ENCODE assay signal across 1 cellular context in the genomic region with DNA sequence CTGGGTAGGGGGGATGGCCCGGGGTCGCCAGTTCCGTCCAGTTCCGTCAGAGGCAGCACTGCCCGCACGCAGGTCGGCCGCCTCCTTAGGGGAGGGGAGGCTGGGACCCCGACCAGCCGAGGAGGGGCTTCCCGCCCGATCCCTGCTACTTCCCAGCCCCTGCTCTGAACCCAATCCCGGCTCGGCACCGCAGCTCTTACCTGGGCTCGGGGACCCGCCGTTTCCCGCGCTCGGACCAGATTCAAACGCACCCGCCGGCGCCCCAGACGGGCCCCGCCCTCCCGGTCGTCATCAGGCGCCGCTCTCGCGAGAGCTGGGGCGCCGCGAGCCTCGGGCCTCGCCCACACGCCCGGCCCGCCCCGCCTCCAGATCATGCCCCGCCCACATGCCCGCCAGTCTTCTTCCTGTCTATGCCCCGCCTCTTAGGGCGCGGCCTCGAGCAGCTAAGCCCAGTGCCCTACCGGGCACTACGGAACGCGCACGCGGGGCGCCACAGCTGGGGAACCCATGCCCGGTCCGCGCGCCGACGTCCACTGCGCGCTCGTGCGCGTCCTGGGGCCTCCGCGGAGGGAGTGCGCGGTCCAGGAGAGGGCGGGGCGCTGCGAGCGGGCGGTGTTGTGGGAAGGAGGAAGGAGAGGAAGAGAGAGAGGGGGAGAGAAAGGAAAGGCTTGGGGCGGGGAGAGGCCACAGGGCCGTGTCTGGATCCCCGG.
A peak's percentile ranks its signal among the peaks of the same experiment; 100 is the strongest.
TF ChIP-seq lines count a peak whose summit lies in the region.

A gene with protein sequence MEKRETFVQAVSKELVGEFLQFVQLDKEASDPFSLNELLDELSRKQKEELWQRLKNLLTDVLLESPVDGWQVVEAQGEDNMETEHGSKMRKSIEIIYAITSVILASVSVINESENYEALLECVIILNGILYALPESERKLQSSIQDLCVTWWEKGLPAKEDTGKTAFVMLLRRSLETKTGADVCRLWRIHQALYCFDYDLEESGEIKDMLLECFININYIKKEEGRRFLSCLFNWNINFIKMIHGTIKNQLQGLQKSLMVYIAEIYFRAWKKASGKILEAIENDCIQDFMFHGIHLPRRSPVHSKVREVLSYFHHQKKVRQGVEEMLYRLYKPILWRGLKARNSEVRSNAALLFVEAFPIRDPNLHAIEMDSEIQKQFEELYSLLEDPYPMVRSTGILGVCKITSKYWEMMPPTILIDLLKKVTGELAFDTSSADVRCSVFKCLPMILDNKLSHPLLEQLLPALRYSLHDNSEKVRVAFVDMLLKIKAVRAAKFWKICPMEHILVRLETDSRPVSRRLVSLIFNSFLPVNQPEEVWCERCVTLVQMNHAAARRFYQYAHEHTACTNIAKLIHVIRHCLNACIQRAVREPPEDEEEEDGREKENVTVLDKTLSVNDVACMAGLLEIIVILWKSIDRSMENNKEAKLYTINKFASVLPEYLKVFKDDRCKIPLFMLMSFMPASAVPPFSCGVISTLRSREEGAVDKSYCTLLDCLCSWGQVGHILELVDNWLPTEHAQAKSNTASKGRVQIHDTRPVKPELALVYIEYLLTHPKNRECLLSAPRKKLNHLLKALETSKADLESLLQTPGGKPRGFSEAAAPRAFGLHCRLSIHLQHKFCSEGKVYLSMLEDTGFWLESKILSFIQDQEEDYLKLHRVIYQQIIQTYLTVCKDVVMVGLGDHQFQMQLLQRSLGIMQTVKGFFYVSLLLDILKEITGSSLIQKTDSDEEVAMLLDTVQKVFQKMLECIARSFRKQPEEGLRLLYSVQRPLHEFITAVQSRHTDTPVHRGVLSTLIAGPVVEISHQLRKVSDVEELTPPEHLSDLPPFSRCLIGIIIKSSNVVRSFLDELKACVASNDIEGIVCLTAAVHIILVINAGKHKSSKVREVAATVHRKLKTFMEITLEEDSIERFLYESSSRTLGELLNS (minus strand): TSS at position 281 of the 710 bp plus-strand sequence. CDS start 2,905 bp downstream, outside the sequence.

TF ChIP-seq in K562, 482 proteins besides CTCF, POLR2A, EP300 and RAD21 (continued from another document and continues in another):
- TF ChIP-seq, protein P1, sequence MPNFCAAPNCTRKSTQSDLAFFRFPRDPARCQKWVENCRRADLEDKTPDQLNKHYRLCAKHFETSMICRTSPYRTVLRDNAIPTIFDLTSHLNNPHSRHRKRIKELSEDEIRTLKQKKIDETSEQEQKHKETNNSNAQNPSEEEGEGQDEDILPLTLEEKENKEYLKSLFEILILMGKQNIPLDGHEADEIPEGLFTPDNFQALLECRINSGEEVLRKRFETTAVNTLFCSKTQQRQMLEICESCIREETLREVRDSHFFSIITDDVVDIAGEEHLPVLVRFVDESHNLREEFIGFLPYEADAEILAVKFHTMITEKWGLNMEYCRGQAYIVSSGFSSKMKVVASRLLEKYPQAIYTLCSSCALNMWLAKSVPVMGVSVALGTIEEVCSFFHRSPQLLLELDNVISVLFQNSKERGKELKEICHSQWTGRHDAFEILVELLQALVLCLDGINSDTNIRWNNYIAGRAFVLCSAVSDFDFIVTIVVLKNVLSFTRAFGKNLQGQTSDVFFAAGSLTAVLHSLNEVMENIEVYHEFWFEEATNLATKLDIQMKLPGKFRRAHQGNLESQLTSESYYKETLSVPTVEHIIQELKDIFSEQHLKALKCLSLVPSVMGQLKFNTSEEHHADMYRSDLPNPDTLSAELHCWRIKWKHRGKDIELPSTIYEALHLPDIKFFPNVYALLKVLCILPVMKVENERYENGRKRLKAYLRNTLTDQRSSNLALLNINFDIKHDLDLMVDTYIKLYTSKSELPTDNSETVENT (CRISPR knock-in tag; IDR thresholded peaks at IDR 0.05): peak; percentile 85
- no peak for TF ChIP-seq SIRT6 (IDR thresholded peaks at IDR 0.05; ENCODE audit: low read depth, low read length)
- peak; percentile 88 for TF ChIP-seq RBBP5 (IDR thresholded peaks at IDR 0.05; ENCODE audit: borderline replicate concordance, insufficient read depth, low read length, poor library complexity, severe bottlenecking)
- TF ChIP-seq, protein P2, sequence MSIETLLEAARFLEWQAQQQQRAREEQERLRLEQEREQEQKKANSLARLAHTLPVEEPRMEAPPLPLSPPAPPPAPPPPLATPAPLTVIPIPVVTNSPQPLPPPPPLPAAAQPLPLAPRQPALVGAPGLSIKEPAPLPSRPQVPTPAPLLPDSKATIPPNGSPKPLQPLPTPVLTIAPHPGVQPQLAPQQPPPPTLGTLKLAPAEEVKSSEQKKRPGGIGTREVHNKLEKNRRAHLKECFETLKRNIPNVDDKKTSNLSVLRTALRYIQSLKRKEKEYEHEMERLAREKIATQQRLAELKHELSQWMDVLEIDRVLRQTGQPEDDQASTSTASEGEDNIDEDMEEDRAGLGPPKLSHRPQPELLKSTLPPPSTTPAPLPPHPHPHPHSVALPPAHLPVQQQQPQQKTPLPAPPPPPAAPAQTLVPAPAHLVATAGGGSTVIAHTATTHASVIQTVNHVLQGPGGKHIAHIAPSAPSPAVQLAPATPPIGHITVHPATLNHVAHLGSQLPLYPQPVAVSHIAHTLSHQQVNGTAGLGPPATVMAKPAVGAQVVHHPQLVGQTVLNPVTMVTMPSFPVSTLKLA (conservative IDR thresholded peaks at IDR 0.05): peak; percentile 90 to 95
- TF ChIP-seq CCAR2 (IDR thresholded peaks at IDR 0.05; ENCODE audit: low read depth, low read length): no peak
- TF ChIP-seq SMAD3 (CRISPR knock-in tag; conservative IDR thresholded peaks at IDR 0.05): 0 out of 2 replicates have a peak, but pooled peaks have one; percentile 15
- TF ChIP-seq, protein P3, sequence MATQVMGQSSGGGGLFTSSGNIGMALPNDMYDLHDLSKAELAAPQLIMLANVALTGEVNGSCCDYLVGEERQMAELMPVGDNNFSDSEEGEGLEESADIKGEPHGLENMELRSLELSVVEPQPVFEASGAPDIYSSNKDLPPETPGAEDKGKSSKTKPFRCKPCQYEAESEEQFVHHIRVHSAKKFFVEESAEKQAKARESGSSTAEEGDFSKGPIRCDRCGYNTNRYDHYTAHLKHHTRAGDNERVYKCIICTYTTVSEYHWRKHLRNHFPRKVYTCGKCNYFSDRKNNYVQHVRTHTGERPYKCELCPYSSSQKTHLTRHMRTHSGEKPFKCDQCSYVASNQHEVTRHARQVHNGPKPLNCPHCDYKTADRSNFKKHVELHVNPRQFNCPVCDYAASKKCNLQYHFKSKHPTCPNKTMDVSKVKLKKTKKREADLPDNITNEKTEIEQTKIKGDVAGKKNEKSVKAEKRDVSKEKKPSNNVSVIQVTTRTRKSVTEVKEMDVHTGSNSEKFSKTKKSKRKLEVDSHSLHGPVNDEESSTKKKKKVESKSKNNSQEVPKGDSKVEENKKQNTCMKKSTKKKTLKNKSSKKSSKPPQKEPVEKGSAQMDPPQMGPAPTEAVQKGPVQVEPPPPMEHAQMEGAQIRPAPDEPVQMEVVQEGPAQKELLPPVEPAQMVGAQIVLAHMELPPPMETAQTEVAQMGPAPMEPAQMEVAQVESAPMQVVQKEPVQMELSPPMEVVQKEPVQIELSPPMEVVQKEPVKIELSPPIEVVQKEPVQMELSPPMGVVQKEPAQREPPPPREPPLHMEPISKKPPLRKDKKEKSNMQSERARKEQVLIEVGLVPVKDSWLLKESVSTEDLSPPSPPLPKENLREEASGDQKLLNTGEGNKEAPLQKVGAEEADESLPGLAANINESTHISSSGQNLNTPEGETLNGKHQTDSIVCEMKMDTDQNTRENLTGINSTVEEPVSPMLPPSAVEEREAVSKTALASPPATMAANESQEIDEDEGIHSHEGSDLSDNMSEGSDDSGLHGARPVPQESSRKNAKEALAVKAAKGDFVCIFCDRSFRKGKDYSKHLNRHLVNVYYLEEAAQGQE (CRISPR knock-in tag; IDR thresholded peaks at IDR 0.05; ENCODE audit: low read depth): peak; percentile 22; the same call in 1 of the 2 replicates
- no peak for TF ChIP-seq FOXA1 (IDR thresholded peaks at IDR 0.05; ENCODE audit: borderline replicate concordance)
- TF ChIP-seq MCM5 (IDR thresholded peaks at IDR 0.05; ENCODE audit: low read depth): no peak
- no peak for TF ChIP-seq ADNP (tag; IDR thresholded peaks at IDR 0.05)
- peak; percentile 97 for TF ChIP-seq SP1 (CRISPR knock-in tag; IDR thresholded peaks at IDR 0.05)
- TF ChIP-seq NR2C1 (IDR thresholded peaks at IDR 0.05): no peak
- no peak for TF ChIP-seq NR2C1 (tag; IDR thresholded peaks at IDR 0.05)
- TF ChIP-seq ZBTB8A (IDR thresholded peaks at IDR 0.05; ENCODE audit: partially characterized antibody): no peak
- no peak for TF ChIP-seq POU5F1 (IDR thresholded peaks at IDR 0.05; ENCODE audit: borderline replicate concordance, low read depth, low read length, partially characterized antibody)
- no peak for TF ChIP-seq ZNF174 (CRISPR knock-in tag; IDR thresholded peaks at IDR 0.05)
- TF ChIP-seq ZBTB1 (CRISPR knock-in tag; IDR thresholded peaks at IDR 0.05; ENCODE audit: borderline replicate concordance, low read depth): no peak
- TF ChIP-seq MAFG (tag; conservative IDR thresholded peaks at IDR 0.05): no peak
- no peak for TF ChIP-seq FUS (optimal IDR thresholded peaks at IDR 0.05; ENCODE audit: low read depth, low read length)
- no peak for TF ChIP-seq CBX8 (IDR thresholded peaks at IDR 0.05; ENCODE audit: borderline replicate concordance, extremely low read depth, low read depth, low read length, poor library complexity, severe bottlenecking)
- no peak for TF ChIP-seq NFE2L1 (tag; IDR thresholded peaks at IDR 0.05; ENCODE audit: borderline replicate concordance, low read depth)
- no peak for TF ChIP-seq GATA2 (CRISPR knock-in tag; IDR thresholded peaks at IDR 0.05)
- no peak for TF ChIP-seq SNRNP70 (optimal IDR thresholded peaks at IDR 0.05; ENCODE audit: low read depth, low read length)
- TF ChIP-seq RBM14 (IDR thresholded peaks at IDR 0.05; ENCODE audit: borderline replicate concordance, insufficient read depth, low read depth, low read length): 0 out of 2 replicates have a peak, but pooled peaks have one; percentile 96
- peak; percentile 65; the same call in 1 of the 2 replicates for TF ChIP-seq HSF4 (CRISPR knock-in tag; IDR thresholded peaks at IDR 0.05; ENCODE audit: borderline replicate concordance)
- TF ChIP-seq FOS (IDR thresholded peaks at IDR 0.05; ENCODE audit: extremely low read depth, insufficient read length): no peak
- TF ChIP-seq MIER1 (IDR thresholded peaks at IDR 0.05; ENCODE audit: low read depth): no peak
- no peak for TF ChIP-seq EHMT2 (IDR thresholded peaks at IDR 0.05)
- no peak for TF ChIP-seq ZNF165 (CRISPR knock-in tag; IDR thresholded peaks at IDR 0.05; ENCODE audit: borderline replicate concordance)
- no peak for TF ChIP-seq ZNF785 (CRISPR knock-in tag; IDR thresholded peaks at IDR 0.05)
- TF ChIP-seq SAP30 (IDR thresholded peaks at IDR 0.05; ENCODE audit: borderline replicate concordance, insufficient read depth, low read depth, low read length, poor library complexity, severe bottlenecking): peak; percentile 98
- TF ChIP-seq SAFB (IDR thresholded peaks at IDR 0.05; ENCODE audit: borderline replicate concordance, low read depth, low read length): peak; percentile 91
- no peak; the same call in 1 of the 2 replicates for TF ChIP-seq TCF7 (IDR thresholded peaks at IDR 0.05; ENCODE audit: borderline replicate concordance)
- TF ChIP-seq, protein P4, sequence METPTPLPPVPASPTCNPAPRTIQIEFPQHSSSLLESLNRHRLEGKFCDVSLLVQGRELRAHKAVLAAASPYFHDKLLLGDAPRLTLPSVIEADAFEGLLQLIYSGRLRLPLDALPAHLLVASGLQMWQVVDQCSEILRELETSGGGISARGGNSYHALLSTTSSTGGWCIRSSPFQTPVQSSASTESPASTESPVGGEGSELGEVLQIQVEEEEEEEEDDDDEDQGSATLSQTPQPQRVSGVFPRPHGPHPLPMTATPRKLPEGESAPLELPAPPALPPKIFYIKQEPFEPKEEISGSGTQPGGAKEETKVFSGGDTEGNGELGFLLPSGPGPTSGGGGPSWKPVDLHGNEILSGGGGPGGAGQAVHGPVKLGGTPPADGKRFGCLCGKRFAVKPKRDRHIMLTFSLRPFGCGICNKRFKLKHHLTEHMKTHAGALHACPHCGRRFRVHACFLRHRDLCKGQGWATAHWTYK (CRISPR knock-in tag; IDR thresholded peaks at IDR 0.05): peak; percentile 46; the same call in 1 of the 2 replicates
- TF ChIP-seq HNRNPH1 (optimal IDR thresholded peaks at IDR 0.05; ENCODE audit: low read depth, low read length): no peak
- peak; percentile 93 for TF ChIP-seq MYC (IDR thresholded peaks at IDR 0.05; ENCODE audit: low read depth, low read length)
- no peak for TF ChIP-seq MYC (CRISPR knock-in tag; IDR thresholded peaks at IDR 0.05; ENCODE audit: borderline replicate concordance, low read depth)
- TF ChIP-seq YBX1 (IDR thresholded peaks at IDR 0.05): no peak
- TF ChIP-seq, protein P5, sequence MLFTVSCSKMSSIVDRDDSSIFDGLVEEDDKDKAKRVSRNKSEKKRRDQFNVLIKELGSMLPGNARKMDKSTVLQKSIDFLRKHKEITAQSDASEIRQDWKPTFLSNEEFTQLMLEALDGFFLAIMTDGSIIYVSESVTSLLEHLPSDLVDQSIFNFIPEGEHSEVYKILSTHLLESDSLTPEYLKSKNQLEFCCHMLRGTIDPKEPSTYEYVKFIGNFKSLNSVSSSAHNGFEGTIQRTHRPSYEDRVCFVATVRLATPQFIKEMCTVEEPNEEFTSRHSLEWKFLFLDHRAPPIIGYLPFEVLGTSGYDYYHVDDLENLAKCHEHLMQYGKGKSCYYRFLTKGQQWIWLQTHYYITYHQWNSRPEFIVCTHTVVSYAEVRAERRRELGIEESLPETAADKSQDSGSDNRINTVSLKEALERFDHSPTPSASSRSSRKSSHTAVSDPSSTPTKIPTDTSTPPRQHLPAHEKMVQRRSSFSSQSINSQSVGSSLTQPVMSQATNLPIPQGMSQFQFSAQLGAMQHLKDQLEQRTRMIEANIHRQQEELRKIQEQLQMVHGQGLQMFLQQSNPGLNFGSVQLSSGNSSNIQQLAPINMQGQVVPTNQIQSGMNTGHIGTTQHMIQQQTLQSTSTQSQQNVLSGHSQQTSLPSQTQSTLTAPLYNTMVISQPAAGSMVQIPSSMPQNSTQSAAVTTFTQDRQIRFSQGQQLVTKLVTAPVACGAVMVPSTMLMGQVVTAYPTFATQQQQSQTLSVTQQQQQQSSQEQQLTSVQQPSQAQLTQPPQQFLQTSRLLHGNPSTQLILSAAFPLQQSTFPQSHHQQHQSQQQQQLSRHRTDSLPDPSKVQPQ (CRISPR knock-in tag; IDR thresholded peaks at IDR 0.05; ENCODE audit: borderline replicate concordance): no peak
